Comparison of ENCODE assay signal across 8 cellular contexts in the genomic region with DNA sequence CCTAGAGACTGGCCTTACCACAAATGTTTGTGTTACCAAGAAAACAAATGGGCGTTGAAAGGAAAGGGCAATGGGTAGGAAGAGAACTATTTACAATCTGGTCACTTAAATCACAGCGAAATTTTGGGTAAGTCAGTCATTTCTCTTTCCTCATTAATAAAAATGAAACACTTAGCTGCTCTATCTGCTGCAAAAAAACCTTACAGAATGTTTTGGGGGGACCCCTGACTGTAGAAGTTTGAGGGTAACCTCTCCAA. TPM values are rescaled to one million over a fixed set of nuclear protein-coding genes. Genes with fewer than 3 reads are reported as not detected.
A peak's percentile ranks its signal among the peaks of the same experiment; 100 is the strongest.
DNase-seq lines count a peak whose midpoint lies in the region; ATAC-seq and TF ChIP-seq lines count a peak whose summit lies in the region.

No MANE protein-coding gene starts in this region.

- H3K9ac ChIP-seq in SU-DHL-6 (ENCODE audit: low read length) = peak overlapping the region; percentile 96

- H3F3A ChIP-seq in SU-DHL-6 (ENCODE audit: insufficient read depth) = peaks cover 22% of the 10 kb centered on the region

- peak overlapping the region; percentile 27 for H2AFZ ChIP-seq in SU-DHL-6 (ENCODE audit: low read depth, low read length, severe bottlenecking)

- H3K9me2 ChIP-seq in SU-DHL-6 (replicated peaks; ENCODE audit: insufficient read depth, low read length) = no peaks in the 10 kb centered on the region

- peak overlapping the region; percentile 85 for H3K4me2 ChIP-seq in SU-DHL-6 (ENCODE audit: low read depth, low read length, poor library complexity, severe bottlenecking)

- H3K27me3 ChIP-seq in SU-DHL-6 (ENCODE audit: low read length) = no peaks in the 10 kb centered on the region

- H3K4me3 ChIP-seq in SU-DHL-6 (ENCODE audit: insufficient read depth, low read length, poor library complexity, severe bottlenecking) (peak overlapping the region; percentile 90), fibroblast of the aortic adventitia (ENCODE audit: low read depth, low read length) (peak overlapping the region; percentile 83), skeletal muscle cell (ENCODE audit: low read depth, low read length) (peak overlapping the region; percentile 92)

- H3K27ac ChIP-seq in SU-DHL-6 (ENCODE audit: low read depth, low read length) = peak overlapping the region; percentile 86

- ATAC-seq in GM21825 (IDR thresholded peaks at IDR 0.05; ENCODE audit: unreplicated experiment) = no peak

- no peaks in the 10 kb centered on the region for H3K36me3 ChIP-seq in SU-DHL-6 (ENCODE audit: low read length)

- peaks cover 5% of the 10 kb centered on the region; the same call in 1 of the 2 replicates for H4K20me1 ChIP-seq in SU-DHL-6 (ENCODE audit: low read depth, low read length)

- no peak for TF ChIP-seq CTCF in GM20000 (IDR thresholded peaks at IDR 0.05; ENCODE audit: extremely low read depth, missing control alignments)
- no peak for TF ChIP-seq CTCF in SU-DHL-6 (IDR thresholded peaks at IDR 0.05; ENCODE audit: insufficient read depth, low read length, poor library complexity, severe bottlenecking)
- no peak for TF ChIP-seq CTCF in fibroblast of the aortic adventitia (IDR thresholded peaks at IDR 0.05; ENCODE audit: insufficient read depth, low read length)

- DNase-seq in GM20000 (ENCODE audit: low spot score) (peak; percentile 19), fibroblast of the aortic adventitia (ENCODE audit: low read depth) (no peak), skeletal muscle cell (ENCODE audit: low read depth) (no peak), NCI-H2107 (lab: John Stamatoyannopoulos, UW) (no peak), NCI-H2171 treated with DMSO at 0.1 percent for 48 hours (lab: John Stamatoyannopoulos, UW) (no peak), NCI-H345 (lab: John Stamatoyannopoulos, UW) (no peak)

- H3K9me3 ChIP-seq in SU-DHL-6 (ENCODE audit: insufficient read depth, low read length) = no peaks in the 10 kb centered on the region

- H3K79me2 ChIP-seq in SU-DHL-6 (ENCODE audit: insufficient read depth, low read length) = peaks cover 65% of the 10 kb centered on the region

RNA-seq across cellular contexts. Expression of gene NUTF2, which starts 0.7 kb away (rescaled TPM):
- 24.4 and 155 TPM in 2 replicates for total RNA-seq in fibroblast of the aortic adventitia (ENCODE audit: low replicate concordance)

RNA-seq across cellular contexts. Expression of gene CENPT, which starts 1.5 kb away (rescaled TPM):
- total RNA-seq in fibroblast of the aortic adventitia (ENCODE audit: low replicate concordance) = 28.9 and 39.9 TPM in 2 replicates

RNA-seq across cellular contexts. Expression of gene THAP11, which starts 3.9 kb away (rescaled TPM):
- total RNA-seq in fibroblast of the aortic adventitia (ENCODE audit: low replicate concordance) = 19.8 and 21.1 TPM in 2 replicates

RNA-seq across cellular contexts. Expression of gene EDC4, which starts 26.9 kb away (rescaled TPM):
- 29.1 and 47.4 TPM in 2 replicates for total RNA-seq in fibroblast of the aortic adventitia (ENCODE audit: low replicate concordance)

RNA-seq across cellular contexts. Expression of gene NRN1L, which starts 38.7 kb away (rescaled TPM):
- not detected in 2 replicates for total RNA-seq in fibroblast of the aortic adventitia (ENCODE audit: low replicate concordance)
